8 cellular contexts compared by ENCODE assay signal in genomic region chr17:17935321-17936271, GRCh38. TPM values are rescaled to one million over a fixed set of nuclear protein-coding genes. Genes with fewer than 3 reads are reported as not detected.
DNase-seq lines count a peak whose midpoint lies in the region; ATAC-seq and TF ChIP-seq lines count a peak whose summit lies in the region.
"Had no signal": no experiment of that assay in that cellular context is flagged by ENCODE, and none has a peak within 500 bp of the region (broad histone marks: within the 10 kb centered on the region; RNA-seq: fewer than 3 reads in every experiment).

No MANE protein-coding gene starts in this region.

- no peak overlapping the region for H3K4me3 Mint-ChIP-seq in type B pancreatic cell
- no peak overlapping the region for H3K4me3 Mint-ChIP-seq in T-helper 2 cell treated with Interferon-gamma antibody and Interleukin-4, amounts not matched to agents 5 μg/mL and 100 μg/mL, for 36 hours

- H3K27me3 ChIP-seq in kidney epithelial cell (ENCODE audit: control insufficient read depth, insufficient read depth, low read length) (no peaks in the 10 kb centered on the region), BE2C (no peaks in the 10 kb centered on the region)

- no peak for TF ChIP-seq RAD21 in Ishikawa (IDR thresholded peaks at IDR 0.05; ENCODE audit: low read depth)

- no peak overlapping the region for H3K4me3 ChIP-seq in kidney epithelial cell (ENCODE audit: low read depth, low read length)
- no peak overlapping the region for H3K4me3 ChIP-seq in BE2C (ENCODE audit: low read depth, low read length)

- no peaks in the 10 kb centered on the region for H3K36me3 Mint-ChIP-seq in type B pancreatic cell
- H3K36me3 Mint-ChIP-seq in T-helper 2 cell treated with Interferon-gamma antibody and Interleukin-4, amounts not matched to agents 5 μg/mL and 100 μg/mL, for 36 hours (ENCODE audit: low read depth): no peaks in the 10 kb centered on the region

- no peaks in the 10 kb centered on the region for H3K9me3 ChIP-seq in BE2C

- peak overlapping the region; percentile 85 for H3K27ac Mint-ChIP-seq in type B pancreatic cell
- H3K27ac Mint-ChIP-seq in T-helper 2 cell treated with Interferon-gamma antibody and Interleukin-4, amounts not matched to agents 5 μg/mL and 100 μg/mL, for 36 hours: no peak overlapping the region

- H3K36me3 ChIP-seq in kidney epithelial cell (ENCODE audit: control insufficient read depth, insufficient read depth, low read length) (no peaks in the 10 kb centered on the region), BE2C (no peaks in the 10 kb centered on the region)

- peaks cover 74% of the 10 kb centered on the region for H3K4me1 Mint-ChIP-seq in type B pancreatic cell (ENCODE audit: unreplicated experiment)
- H3K4me1 Mint-ChIP-seq in T-helper 2 cell treated with Interferon-gamma antibody and Interleukin-4, amounts not matched to agents 5 μg/mL and 100 μg/mL, for 36 hours (ENCODE audit: low read depth): peaks cover 13% of the 10 kb centered on the region

- DNase-seq in amniotic epithelial cell (ENCODE audit: low read depth): peak; percentile 93
- DNase-seq in kidney epithelial cell (ENCODE audit: low read depth): peak; percentile 65
- no peak for DNase-seq in type B pancreatic cell (ENCODE audit: extremely low spot score, unreplicated experiment)
- no peak for DNase-seq in T-helper 2 cell treated with Interferon-gamma antibody and Interleukin-4, amounts not matched to agents 5 μg/mL and 100 μg/mL, for 36 hours (ENCODE audit: low spot score)
- no peak for DNase-seq in BE2C
- DNase-seq: dermis blood vessel endothelial cell had no signal

- H3K4me1 ChIP-seq in BE2C: peaks cover 5% of the 10 kb centered on the region

- no peaks in the 10 kb centered on the region for H3K9me3 Mint-ChIP-seq in type B pancreatic cell
- H3K9me3 Mint-ChIP-seq in T-helper 2 cell treated with Interferon-gamma antibody and Interleukin-4, amounts not matched to agents 5 μg/mL and 100 μg/mL, for 36 hours: no peaks in the 10 kb centered on the region

- no peaks in the 10 kb centered on the region for H3K27me3 Mint-ChIP-seq in type B pancreatic cell
- peaks cover 2% of the 10 kb centered on the region for H3K27me3 Mint-ChIP-seq in T-helper 2 cell treated with Interferon-gamma antibody and Interleukin-4, amounts not matched to agents 5 μg/mL and 100 μg/mL, for 36 hours (ENCODE audit: low read depth)

- ATAC-seq in GM18868 (IDR thresholded peaks at IDR 0.05; ENCODE audit: unreplicated experiment): no peak

- no peak for TF ChIP-seq EP300 in Ishikawa (IDR thresholded peaks at IDR 0.05; ENCODE audit: borderline replicate concordance)

- TF ChIP-seq CTCF in kidney epithelial cell (IDR thresholded peaks at IDR 0.05; ENCODE audit: insufficient read depth, low read length, poor library complexity, severe bottlenecking): no peak
- no peak for TF ChIP-seq CTCF in type B pancreatic cell (conservative IDR thresholded peaks at IDR 0.05)
- TF ChIP-seq CTCF in BE2C (IDR thresholded peaks at IDR 0.05; ENCODE audit: low read depth, low read length): no peak

TF ChIP-seq in Ishikawa, 13 proteins besides CTCF, POLR2A, EP300 and RAD21:
- TF ChIP-seq, protein P1, sequence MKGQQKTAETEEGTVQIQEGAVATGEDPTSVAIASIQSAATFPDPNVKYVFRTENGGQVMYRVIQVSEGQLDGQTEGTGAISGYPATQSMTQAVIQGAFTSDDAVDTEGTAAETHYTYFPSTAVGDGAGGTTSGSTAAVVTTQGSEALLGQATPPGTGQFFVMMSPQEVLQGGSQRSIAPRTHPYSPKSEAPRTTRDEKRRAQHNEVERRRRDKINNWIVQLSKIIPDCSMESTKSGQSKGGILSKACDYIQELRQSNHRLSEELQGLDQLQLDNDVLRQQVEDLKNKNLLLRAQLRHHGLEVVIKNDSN (IDR thresholded peaks at IDR 0.05): no peak
- TF ChIP-seq ZBTB7A (IDR thresholded peaks at IDR 0.05; ENCODE audit: low read depth): no peak
- no peak for TF ChIP-seq CREB1 (IDR thresholded peaks at IDR 0.05; ENCODE audit: low read depth)
- peak; percentile 58; the same call in 1 of the 2 replicates for TF ChIP-seq CEBPB (IDR thresholded peaks at IDR 0.05)
- TF ChIP-seq REST (IDR thresholded peaks at IDR 0.05; ENCODE audit: low read depth): peak; percentile 51; the same call in 1 of the 2 replicates
- no peak for TF ChIP-seq TAF1 (IDR thresholded peaks at IDR 0.05; ENCODE audit: low read depth)
- TF ChIP-seq YY1 (IDR thresholded peaks at IDR 0.05; ENCODE audit: low read depth): no peak

RNA-seq across cellular contexts. Expression of gene TOM1L2, which starts 36.6 kb away (rescaled TPM):
- 16.3 and 17.7 TPM in 2 replicates for total RNA-seq in kidney epithelial cell
- total RNA-seq in type B pancreatic cell (ENCODE audit: low replicate concordance): 62.5 and 107 TPM in 2 replicates
- 15.8 TPM for polyA plus RNA-seq in BE2C (2012; ENCODE audit: insufficient read depth, insufficient read length, low read depth)

RNA-seq across cellular contexts. Expression of gene DRC3, which starts 37.1 kb away (rescaled TPM):
- 3.9 and 17.7 TPM in 2 replicates for total RNA-seq in kidney epithelial cell
- total RNA-seq in type B pancreatic cell (ENCODE audit: low replicate concordance): 3.4 and 8.9 TPM in 2 replicates
- polyA plus RNA-seq in BE2C (2012; ENCODE audit: insufficient read depth, insufficient read length, low read depth): 7.0 TPM

Comparison
In these comparisons a context has a peak if more than half of its experiments do, and no peak if none do; other contexts are left out.
1. DNase-seq: peak in amniotic epithelial cell (single experiment) and kidney epithelial cell (single experiment); none in type B pancreatic cell (single experiment), T-helper 2 cell treated with Interferon-gamma antibody and Interleukin-4, amounts not matched to agents 5 μg/mL and 100 μg/mL, for 36 hours (single experiment) and BE2C (single experiment).